In genomic region chr15:59268980-59269472, GRCh38 we compare ENCODE assay signal across 22 cellular contexts.
"Had no signal": no experiment of that assay in that cellular context is flagged by ENCODE, and none has a peak within 500 bp of the region (broad histone marks: within the 10 kb centered on the region; RNA-seq: fewer than 3 reads in every experiment).

No MANE protein-coding gene starts in this region.

- H3K4me3 ChIP-seq: esophagus muscularis mucosa, hepatocyte, left ventricle myocardium inferior, tibial artery had no signal

- H3K4me1 Mint-ChIP-seq: T-helper 17 cell had no signal

- H3K4me2 ChIP-seq: hepatocyte had no signal

- H3K36me3 ChIP-seq: WERI-Rb-1 had no signal

- H3K9ac ChIP-seq: parathyroid adenoma had no signal

- H3K79me2 ChIP-seq: parathyroid adenoma had no signal

- H3K9me3 ChIP-seq: esophagus muscularis mucosa, left ventricle myocardium inferior, tibial artery had no signal

- H3K4me3 Mint-ChIP-seq: activated CD8-positive, alpha-beta T cell treated with anti-CD3 and anti-CD28 coated beads, Interleukin-2, amount 10 ng/mL, durations not matched to agents 7 days and 5 days; activated naive CD4-positive, alpha-beta T cell treated with anti-CD3 and anti-CD28 coated beads for 36 hours; activated naive CD8-positive, alpha-beta T cell treated with anti-CD3 and anti-CD28 coated beads, Interleukin-2, amount 50 U/mL, for 24 hours; activated T-helper 1 cell treated with anti-CD3 and anti-CD28 coated beads, Interleukin-12 subunit alpha, Interleukin-12 subunit beta, Interleukin-2, Interleukin-4 antibody, amounts not matched to agents 30 ng/mL and 10 ng/mL and 1 ng/mL, durations not matched to agents 14 hours and 24 hours and 36 hours; endodermal cell; memory B cell; naive thymus-derived CD8-positive, alpha-beta T cell; stimulated activated effector memory CD8-positive, alpha-beta T cell treated with anti-CD3 and anti-CD28 coated beads, Interleukin-12 subunit alpha, Interleukin-12 subunit beta, amount 100 ng/mL, for 72 hours; T-helper 17 cell had no signal

- H3K27me3 ChIP-seq: esophagus muscularis mucosa, hepatocyte, tibial artery had no signal

- ATAC-seq: activated CD8-positive, alpha-beta T cell treated with anti-CD3 and anti-CD28 coated beads, Interleukin-2, amount 10 ng/mL, durations not matched to agents 7 days and 5 days; naive thymus-derived CD8-positive, alpha-beta T cell; T-helper 17 cell had no signal

- H3K4me1 ChIP-seq: esophagus muscularis mucosa, left ventricle myocardium inferior, parathyroid adenoma, tibial artery had no signal

- H3K27ac Mint-ChIP-seq: activated naive CD4-positive, alpha-beta T cell treated with anti-CD3 and anti-CD28 coated beads for 36 hours; activated T-helper 1 cell treated with anti-CD3 and anti-CD28 coated beads, Interleukin-12 subunit alpha, Interleukin-12 subunit beta, Interleukin-2, Interleukin-4 antibody, amounts not matched to agents 30 ng/mL and 10 ng/mL and 1 ng/mL, durations not matched to agents 14 hours and 24 hours and 36 hours; endodermal cell; memory B cell; naive thymus-derived CD8-positive, alpha-beta T cell; stimulated activated effector memory CD8-positive, alpha-beta T cell treated with anti-CD3 and anti-CD28 coated beads, Interleukin-12 subunit alpha, Interleukin-12 subunit beta, amount 100 ng/mL, for 72 hours; T-helper 17 cell had no signal

- H3K36me3 Mint-ChIP-seq: memory B cell; naive thymus-derived CD8-positive, alpha-beta T cell; stimulated activated effector memory CD8-positive, alpha-beta T cell treated with anti-CD3 and anti-CD28 coated beads, Interleukin-12 subunit alpha, Interleukin-12 subunit beta, amount 100 ng/mL, for 72 hours had no signal

- H3K27ac ChIP-seq: esophagus muscularis mucosa, hepatocyte, left ventricle myocardium inferior, parathyroid adenoma, tibial artery, WERI-Rb-1 had no signal

- H2AFZ ChIP-seq: hepatocyte, parathyroid adenoma had no signal

- DNase-seq: activated CD4-positive, alpha-beta T cell treated with anti-CD3 and anti-CD28 coated beads for 48 hours; activated CD8-positive, alpha-beta memory T cell treated with anti-CD3 and anti-CD28 coated beads, Interleukin-2, amount 50 U/mL, for 48 hours; activated CD8-positive, alpha-beta T cell treated with anti-CD3 and anti-CD28 coated beads, Interleukin-2, amount 10 ng/mL, durations not matched to agents 7 days and 5 days; activated naive CD4-positive, alpha-beta T cell treated with anti-CD3 and anti-CD28 coated beads for 36 hours; activated naive CD8-positive, alpha-beta T cell treated with anti-CD3 and anti-CD28 coated beads, Interleukin-2, amount 50 U/mL, for 24 hours; aorta; endodermal cell; kidney; left ventricle myocardium inferior; naive thymus-derived CD8-positive, alpha-beta T cell; stimulated activated CD4-positive, alpha-beta T cell treated with anti-CD3 and anti-CD28 coated beads, Interleukin-12 subunit alpha, Interleukin-12 subunit beta, amount 100 ng/mL, for 4 hours; stimulated activated CD4-positive, alpha-beta T cell treated with anti-CD3 and anti-CD28 coated beads, Interleukin-2, amount 100 ng/mL, for 24 hours; T-helper 17 cell; tibial artery; WERI-Rb-1 had no signal

- H3K9me3 Mint-ChIP-seq: activated naive CD4-positive, alpha-beta T cell treated with anti-CD3 and anti-CD28 coated beads for 36 hours; activated naive CD8-positive, alpha-beta T cell treated with anti-CD3 and anti-CD28 coated beads, Interleukin-2, amount 50 U/mL, for 24 hours; activated T-helper 1 cell treated with anti-CD3 and anti-CD28 coated beads, Interleukin-12 subunit alpha, Interleukin-12 subunit beta, Interleukin-2, Interleukin-4 antibody, amounts not matched to agents 30 ng/mL and 10 ng/mL and 1 ng/mL, durations not matched to agents 14 hours and 24 hours and 36 hours; endodermal cell; memory B cell; naive thymus-derived CD8-positive, alpha-beta T cell; stimulated activated effector memory CD8-positive, alpha-beta T cell treated with anti-CD3 and anti-CD28 coated beads, Interleukin-12 subunit alpha, Interleukin-12 subunit beta, amount 100 ng/mL, for 72 hours had no signal

- H3K27me3 Mint-ChIP-seq: memory B cell had no signal

- FAIRE-seq: kidney, urothelium cell line had no signal
